In genomic region chr4:53720776-53721175, GRCh38 we compare ENCODE assay signal across 1 cellular context.
TF ChIP-seq lines count a peak whose summit lies in the region.

No MANE protein-coding gene starts in this region.

TF ChIP-seq in HepG2, 621 proteins besides CTCF, POLR2A, EP300 and RAD21:
- TF ChIP-seq MNT (IDR thresholded peaks at IDR 0.05) (peak; percentile 52), ONECUT2 (CRISPR knock-in tag; IDR thresholded peaks at IDR 0.05) (no peak), NFE2 (CRISPR knock-in tag; IDR thresholded peaks at IDR 0.05) (no peak), ZBTB3 (CRISPR knock-in tag; IDR thresholded peaks at IDR 0.05; ENCODE audit: borderline replicate concordance, low read depth) (no peak)
